ENCODE assay signal across 9 cellular contexts in the genomic region with DNA sequence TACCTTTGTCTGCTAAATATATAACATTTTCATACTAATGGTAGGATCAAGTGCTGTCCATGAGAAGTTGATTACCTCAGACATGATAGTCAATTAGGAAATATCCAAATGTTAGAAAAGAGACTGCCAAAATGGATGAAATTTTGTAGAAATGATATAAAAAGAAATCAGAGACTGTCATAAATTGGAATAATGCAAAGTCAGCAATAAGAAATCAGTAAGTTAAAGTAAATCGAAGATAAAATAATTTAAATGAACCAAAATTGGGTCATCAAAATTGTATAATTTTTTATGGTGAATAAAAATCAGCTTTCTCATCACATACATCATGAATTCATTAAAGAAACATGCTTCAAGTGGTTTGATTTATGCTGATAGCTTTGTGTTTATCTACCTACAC.
"Had no signal": no experiment of that assay in that cellular context is flagged by ENCODE, and none has a peak within 500 bp of the region (broad histone marks: within the 10 kb centered on the region; RNA-seq: fewer than 3 reads in every experiment).

No MANE protein-coding gene starts in this region.

- H3K4me2 ChIP-seq: GM23338, KMS-11 had no signal

- ATAC-seq: GM23338, HCT116 had no signal

- H2AFZ ChIP-seq: GM23338 had no signal

- H3K36me3 ChIP-seq: HAP-1 had no signal

- H3K4me3 ChIP-seq: GM23338, HAP-1 had no signal

- H3K4me1 ChIP-seq: HAP-1 had no signal

- H3K9ac ChIP-seq: KMS-11 had no signal

- H3K9me3 ChIP-seq: HAP-1 had no signal

- H3K27ac ChIP-seq: HL-60, KMS-11 had no signal

- DNase-seq: H7, HFFc6, Karpas-422, KBM-7 had no signal
